In the genomic region with DNA sequence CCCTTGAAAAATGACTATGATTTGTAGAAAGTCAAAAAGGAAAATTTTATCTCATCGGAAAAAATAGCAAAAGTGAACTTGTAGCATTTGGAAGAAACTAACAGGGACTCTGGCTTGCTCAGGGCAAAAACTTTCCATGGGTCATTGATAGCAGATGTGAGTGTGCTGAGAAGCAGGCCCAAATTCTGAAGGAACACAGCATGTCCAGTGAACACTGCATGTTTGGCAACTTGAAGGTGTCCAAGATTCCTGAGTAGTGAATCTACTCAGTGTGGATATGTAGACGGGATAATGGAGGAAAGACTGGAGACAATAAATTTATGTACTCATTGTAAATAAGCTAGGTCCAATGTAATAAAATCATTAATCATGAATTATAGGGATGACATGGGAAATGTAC, we compare ENCODE assay signal across 38 cellular contexts. TPM values are rescaled to one million over a fixed set of nuclear protein-coding genes. Genes with fewer than 3 reads are reported as not detected.
DNase-seq lines count a peak whose midpoint lies in the region; ATAC-seq, FAIRE-seq and TF ChIP-seq lines count a peak whose summit lies in the region.
"Had no signal": no experiment of that assay in that cellular context is flagged by ENCODE, and none has a peak within 500 bp of the region (broad histone marks: within the 10 kb centered on the region; RNA-seq: fewer than 3 reads in every experiment).

No MANE protein-coding gene starts in this region.

- H3K9ac ChIP-seq in astrocyte (ENCODE audit: low read length), result no peak overlapping the region

- intact Hi-C loops in heart left ventricle (cut with DNase I) (no loop called here), left ventricle myocardium inferior (cut with micrococcal nuclease) (no loop called here), left cardiac atrium (cut with DNase I) (no loop called here), aorta (cut with DNase I) (no loop called here)

- H3K4me1 Mint-ChIP-seq in astrocyte (ENCODE audit: low read depth, unreplicated experiment), result no peaks in the 10 kb centered on the region
- peaks cover 10% of the 10 kb centered on the region; the same call in 1 of the 2 replicates for H3K4me1 Mint-ChIP-seq in WTC11
- H3K4me1 Mint-ChIP-seq: activated naive CD8-positive, alpha-beta T cell treated with anti-CD3 and anti-CD28 coated beads, Interleukin-2, amount 10 ng/mL, durations not matched to agents 7 days and 5 days; immature natural killer cell had no signal

- no peaks in the 10 kb centered on the region for H3K27me3 ChIP-seq in heart left ventricle
- no peaks in the 10 kb centered on the region for H3K27me3 ChIP-seq in left ventricle myocardium inferior (ENCODE audit: low read depth)
- no peaks in the 10 kb centered on the region for H3K27me3 ChIP-seq in astrocyte (ENCODE audit: insufficient read depth, low read length)
- H3K27me3 ChIP-seq in aorta (ENCODE audit: control insufficient read depth in 1 of 2, insufficient read depth in 2 of 2, low read length in 1 of 2), result no peaks in the 10 kb centered on the region
- H3K27me3 ChIP-seq: body of pancreas, gastrocnemius medialis, left lung, thyroid gland had no signal

- H3K27ac Mint-ChIP-seq in astrocyte (ENCODE audit: unreplicated experiment) (no peak overlapping the region), WTC11 (no peak overlapping the region)
- H3K27ac Mint-ChIP-seq: activated CD4-positive, alpha-beta T cell treated with anti-CD3 and anti-CD28 coated beads, Interleukin-2, amount 10 ng/mL, durations not matched to agents 24 days and 14 days; activated naive CD8-positive, alpha-beta T cell treated with anti-CD3 and anti-CD28 coated beads, Interleukin-2, amount 10 ng/mL, durations not matched to agents 7 days and 5 days; H9; immature natural killer cell; naive B cell; progenitor cell of endocrine pancreas; stimulated activated naive CD8-positive, alpha-beta T cell treated with anti-CD3 and anti-CD28 coated beads, Interleukin-15, Interleukin-2, amounts not matched to agents 100 ng/mL and 50 ng/mL, for 24 hours had no signal

- peaks cover 7% of the 10 kb centered on the region for H3K27me3 Mint-ChIP-seq in astrocyte (ENCODE audit: low read depth, unreplicated experiment)
- no peaks in the 10 kb centered on the region for H3K27me3 Mint-ChIP-seq in WTC11 (ENCODE audit: low read depth)
- H3K27me3 Mint-ChIP-seq: activated CD4-positive, alpha-beta T cell treated with anti-CD3 and anti-CD28 coated beads, Interleukin-2, amount 10 ng/mL, durations not matched to agents 24 days and 14 days; activated naive CD8-positive, alpha-beta T cell treated with anti-CD3 and anti-CD28 coated beads, Interleukin-2, amount 10 ng/mL, durations not matched to agents 7 days and 5 days; naive B cell had no signal

- peak; percentile 60 to 82 (median 66) for ATAC-seq in heart left ventricle
- ATAC-seq in left cardiac atrium, result peak in 1 of 2 donors; percentile 84
- peak; percentile 59 for ATAC-seq in aorta (ENCODE audit: low FRiP score)
- no peak for ATAC-seq in WTC11
- ATAC-seq in HG03159 (IDR thresholded peaks at IDR 0.05; ENCODE audit: unreplicated experiment), result no peak
- ATAC-seq: body of pancreas, gastrocnemius medialis, HepG2, left lung had no signal

- POLR2A ChIA-PET in WTC11 (lab: Charles Lee), result no interaction called here

- no peak overlapping the region for H3K4me3 Mint-ChIP-seq in astrocyte (ENCODE audit: unreplicated experiment)
- no peak overlapping the region for H3K4me3 Mint-ChIP-seq in WTC11
- H3K4me3 Mint-ChIP-seq: activated CD4-positive, alpha-beta T cell treated with anti-CD3 and anti-CD28 coated beads, Interleukin-2, amount 10 ng/mL, durations not matched to agents 24 days and 14 days; activated naive CD8-positive, alpha-beta T cell treated with anti-CD3 and anti-CD28 coated beads, Interleukin-2, amount 10 ng/mL, durations not matched to agents 7 days and 5 days; H9; immature natural killer cell; naive B cell; stimulated activated naive CD8-positive, alpha-beta T cell treated with anti-CD3 and anti-CD28 coated beads, Interleukin-15, Interleukin-2, amounts not matched to agents 100 ng/mL and 50 ng/mL, for 24 hours had no signal

- H3K36me3 Mint-ChIP-seq in astrocyte (ENCODE audit: low read depth, unreplicated experiment) (no peaks in the 10 kb centered on the region), WTC11 (no peaks in the 10 kb centered on the region)
- H3K36me3 Mint-ChIP-seq: immature natural killer cell, naive B cell had no signal

- H3K27ac ChIP-seq in heart left ventricle, result peak overlapping the region in 1 of 12 donors; percentile 29
- no peak overlapping the region for H3K27ac ChIP-seq in left ventricle myocardium inferior (replicated peaks)
- no peak overlapping the region for H3K27ac ChIP-seq in astrocyte (ENCODE audit: low read depth, low read length)
- H3K27ac ChIP-seq in aorta (ENCODE audit: low read depth in 1 of 2, low read length in 2 of 2), result no peak overlapping the region
- H3K27ac ChIP-seq: body of pancreas, epithelial cell of prostate, gastrocnemius medialis, left lung, RWPE1, SK-N-MC, thyroid gland had no signal

- H3K4me3 ChIP-seq in heart left ventricle (no peak overlapping the region), left ventricle myocardium inferior (no peak overlapping the region), astrocyte (ENCODE audit: insufficient read depth, low read depth, low read length) (no peak overlapping the region), aorta (ENCODE audit: low read length in 2 of 2) (no peak overlapping the region)
- H3K4me3 ChIP-seq: body of pancreas, gastrocnemius medialis, left lung, SK-N-MC, thyroid gland had no signal

- no peaks in the 10 kb centered on the region for H3K79me2 ChIP-seq in astrocyte (ENCODE audit: insufficient read depth, low read length)

- no peaks in the 10 kb centered on the region for H3K36me3 ChIP-seq in heart left ventricle
- H3K36me3 ChIP-seq in left ventricle myocardium inferior, result no peaks in the 10 kb centered on the region
- no peaks in the 10 kb centered on the region for H3K36me3 ChIP-seq in astrocyte (ENCODE audit: insufficient read depth, low read length)
- no peaks in the 10 kb centered on the region for H3K36me3 ChIP-seq in aorta (ENCODE audit: control insufficient read depth in 1 of 2, insufficient read depth in 2 of 2, low read length in 1 of 2)
- H3K36me3 ChIP-seq: gastrocnemius medialis, left lung, thyroid gland had no signal

- no peak for TF ChIP-seq POLR2A in heart left ventricle (IDR thresholded peaks at IDR 0.05)

- no peaks in the 10 kb centered on the region for H3K9me3 ChIP-seq in heart left ventricle
- no peaks in the 10 kb centered on the region for H3K9me3 ChIP-seq in left ventricle myocardium inferior (replicated peaks)
- no peaks in the 10 kb centered on the region for H3K9me3 ChIP-seq in astrocyte (ENCODE audit: insufficient read depth, low read depth, low read length)
- no peaks in the 10 kb centered on the region for H3K9me3 ChIP-seq in aorta (ENCODE audit: control insufficient read depth, low read length)
- H3K9me3 ChIP-seq: body of pancreas, gastrocnemius medialis, left lung, thyroid gland had no signal

- H3K9me3 Mint-ChIP-seq in astrocyte (ENCODE audit: unreplicated experiment), result no peaks in the 10 kb centered on the region
- peaks cover 3% of the 10 kb centered on the region; the same call in 1 of the 2 replicates for H3K9me3 Mint-ChIP-seq in WTC11
- H3K9me3 Mint-ChIP-seq: activated naive CD8-positive, alpha-beta T cell treated with anti-CD3 and anti-CD28 coated beads, Interleukin-2, amount 10 ng/mL, durations not matched to agents 7 days and 5 days; H9; immature natural killer cell had no signal

- WGBS in heart left ventricle, 4 donors, result 66 to 82% (median 68%) methylated on average over 2 of the region's 2 CpGs
- 4 to 5% methylated on average over 2 of the region's 2 CpGs for WGBS in aorta, 2 donors

- no peak for TF ChIP-seq CTCF in heart left ventricle (IDR thresholded peaks at IDR 0.05)
- TF ChIP-seq CTCF in left ventricle myocardium inferior (IDR thresholded peaks at IDR 0.05; ENCODE audit: borderline replicate concordance), result no peak
- TF ChIP-seq CTCF in astrocyte (IDR thresholded peaks at IDR 0.05; ENCODE audit: insufficient read depth, low read depth, low read length), result no peak
- TF ChIP-seq CTCF in WTC11 (IDR thresholded peaks at IDR 0.05), result no peak

- FAIRE-seq in astrocyte (lab: Jason Lieb, UNC), result no peak
- FAIRE-seq: HepG2 had no signal

- CTCF ChIA-PET in WTC11 (lab: Charles Lee), result no interaction called here

- H4K20me1 ChIP-seq in astrocyte (ENCODE audit: insufficient read depth, low read length), result no peaks in the 10 kb centered on the region

- DNase-seq in heart left ventricle (peak in 2 of 5 donors; percentile 22 to 28), left ventricle myocardium inferior (no peak), astrocyte (ENCODE audit: low read depth) (peak; percentile 1), left cardiac atrium (peak; percentile 20), aorta (peak in 1 of 2 donors; percentile 55), WTC11 (ENCODE audit: low spot score) (no peak), NCI-H82 (lab: John Stamatoyannopoulos, UW) (no peak)
- DNase-seq: activated CD4-positive, alpha-beta T cell treated with anti-CD3 and anti-CD28 coated beads, Interleukin-2, amount 10 ng/mL, durations not matched to agents 24 days and 14 days; activated effector memory CD4-positive, alpha-beta T cell treated with anti-CD3 and anti-CD28 coated beads, Interleukin-2, amount 50 U/mL, for 16 hours; activated naive CD8-positive, alpha-beta T cell treated with anti-CD3 and anti-CD28 coated beads, Interleukin-2, amount 10 ng/mL, durations not matched to agents 7 days and 5 days; activated T-cell treated with anti-CD3 and anti-CD28 coated beads, Interleukin-2, amount 50 U/mL, for 1 hour; body of pancreas; DMS53; gastrocnemius medialis; GDM1; H9; hypothalamus; immature natural killer cell; Karpas-422; left lung; naive B cell; NCI-H1048; NCI-H1694; NCI-H446 treated with DMSO at 0.1 percent for 48 hours; thyroid gland had no signal

- peaks cover 0 to 4% (median 0%) of the 10 kb centered on the region in 12 donors for H3K4me1 ChIP-seq in heart left ventricle
- no peaks in the 10 kb centered on the region for H3K4me1 ChIP-seq in left ventricle myocardium inferior
- no peaks in the 10 kb centered on the region for H3K4me1 ChIP-seq in astrocyte (ENCODE audit: insufficient read depth, low read length)
- no peaks in the 10 kb centered on the region for H3K4me1 ChIP-seq in aorta (ENCODE audit: control insufficient read depth in 1 of 2, insufficient read depth in 2 of 2, low read length in 2 of 2)
- H3K4me1 ChIP-seq: body of pancreas, gastrocnemius medialis, left lung, thyroid gland had no signal

- H3K4me2 ChIP-seq in astrocyte (ENCODE audit: low read length), result no peak overlapping the region

- no peak overlapping the region for H2AFZ ChIP-seq in astrocyte (ENCODE audit: low read depth, low read length)

RNA-seq across cellular contexts. Expression of gene SLC17A2, which starts 8.2 kb away (rescaled TPM):
- total RNA-seq in heart left ventricle (not detected), left ventricle myocardium inferior (not detected), astrocyte (not detected in 2 replicates), left cardiac atrium (not detected), aorta (not detected), WTC11 (2021) (not detected in 3 replicates)
- polyA plus RNA-seq in heart left ventricle (not detected), aorta (not detected)
- total RNA-seq: A172; activated CD4-positive, alpha-beta T cell treated with anti-CD3 and anti-CD28 coated beads, Interleukin-2, amount 10 ng/mL, durations not matched to agents 24 days and 14 days; activated CD8-positive, alpha-beta memory T cell treated with anti-CD3 and anti-CD28 coated beads for 36 hours; activated naive CD8-positive, alpha-beta T cell treated with anti-CD3 and anti-CD28 coated beads, Interleukin-2, amount 10 ng/mL, durations not matched to agents 7 days and 5 days; body of pancreas; cerebellum; H9; left lung; progenitor cell of endocrine pancreas; skeletal muscle tissue; T-helper 2 cell treated with Interferon-gamma antibody and Interleukin-4, amounts not matched to agents 100 ng/mL and 5 ng/mL, for 36 hours; thyroid gland had no signal
- polyA plus RNA-seq: BJ, immature natural killer cell had no signal

RNA-seq across cellular contexts. Expression of gene TRIM38, which starts 40.3 kb away (rescaled TPM):
- total RNA-seq in heart left ventricle (1 to 10 TPM; 1.9 to 8.4 (median 2.6) TPM), left ventricle myocardium inferior (2.2 TPM), astrocyte (6.8 and 8.4 TPM in 2 replicates), left cardiac atrium (1 to 10 TPM; 4.7 to 5.3 TPM), aorta (10 to 100 TPM; 24.3 to 24.8 TPM), WTC11 (2021) (1.0 to 1.6 TPM (median 1.1 TPM) in 3 replicates)
- polyA plus RNA-seq in heart left ventricle (1 to 10 TPM; 1.5 to 1.9 TPM), aorta (10 to 100 TPM in 1 of 2 donors, 1 to 10 TPM in 1; 6.4 to 11.9 TPM)

RNA-seq across cellular contexts. Expression of gene SLC17A3, which starts 48.3 kb away (rescaled TPM):
- total RNA-seq in heart left ventricle (not detected), left ventricle myocardium inferior (not detected), astrocyte (not detected in 2 replicates), left cardiac atrium (not detected), aorta (not detected), WTC11 (2021) (not detected in 3 replicates)
- polyA plus RNA-seq in heart left ventricle (not detected), aorta (not detected)
- total RNA-seq: A172; activated CD8-positive, alpha-beta memory T cell treated with anti-CD3 and anti-CD28 coated beads for 36 hours; body of pancreas; cerebellum; H9; skeletal muscle tissue; thyroid gland had no signal
- polyA plus RNA-seq: BJ, immature natural killer cell had no signal

Comparison
In these comparisons a context has a peak if more than half of its experiments do, and no peak if none do; other contexts are left out.
1. DNase-seq: peak in astrocyte (single experiment) and left cardiac atrium (single experiment); none in left ventricle myocardium inferior (single experiment), WTC11 (single experiment) and NCI-H82 (single experiment).
2. ATAC-seq: peak in heart left ventricle (4 of 4) and aorta (single experiment); none in WTC11 (single experiment) and HG03159 (single experiment).